In the genomic region with DNA sequence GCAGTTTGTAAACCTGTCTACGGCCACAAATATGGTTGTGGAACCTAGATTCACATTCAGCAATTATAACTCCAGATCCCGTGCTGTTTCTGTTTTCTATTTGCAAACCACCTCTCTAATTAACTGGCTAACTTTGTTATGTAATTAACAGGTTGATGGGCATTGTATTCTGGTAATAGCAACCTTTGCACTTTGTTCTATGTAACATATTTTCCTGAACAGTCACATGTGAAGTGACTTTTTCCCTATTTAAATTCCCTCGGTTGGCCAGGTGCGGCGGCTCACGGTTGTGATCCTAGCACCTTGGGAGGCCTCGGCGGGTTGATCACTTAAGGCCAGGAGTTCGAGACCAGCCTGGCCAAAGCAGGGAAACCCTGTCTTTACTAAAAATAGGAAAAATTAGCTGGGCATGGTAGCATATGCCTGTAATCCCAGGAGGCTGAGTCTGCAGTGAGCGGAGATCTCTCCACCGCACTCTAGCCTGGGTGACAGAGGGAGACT, we compare ENCODE assay signal across 8 cellular contexts.
A peak's percentile ranks its signal among the peaks of the same experiment; 100 is the strongest.
DNase-seq lines count a peak whose midpoint lies in the region; TF ChIP-seq lines count a peak whose summit lies in the region.

No MANE protein-coding gene starts in this region.

- H3K36me3 ChIP-seq in GM06990 (ENCODE audit: control insufficient read depth, insufficient read depth, low read length): no peaks in the 10 kb centered on the region
- no peaks in the 10 kb centered on the region for H3K36me3 ChIP-seq in duodenal mucosa (ENCODE audit: control insufficient read depth in 1 of 2, insufficient read depth in 2 of 2, low read length in 2 of 2)
- peaks cover 2% of the 10 kb centered on the region for H3K36me3 ChIP-seq in neuron (ENCODE audit: insufficient read depth, low read length)

- peaks cover 25 to 33% of the 10 kb centered on the region in 2 donors for H3K4me1 ChIP-seq in duodenal mucosa (ENCODE audit: control insufficient read depth in 1 of 2, insufficient read depth in 2 of 2, low read length in 2 of 2)
- H3K4me1 ChIP-seq in neuron (ENCODE audit: insufficient read depth, low read length): peaks cover 19% of the 10 kb centered on the region

- H3K9ac ChIP-seq in duodenal mucosa (ENCODE audit: low read depth in 1 of 2, low read length in 2 of 2): peak overlapping the region; percentile 73 to 92

- TF ChIP-seq CTCF in GM06990 (IDR thresholded peaks at IDR 0.05; ENCODE audit: insufficient read depth, low read length, poor library complexity, severe bottlenecking): no peak

- H3K4me3 ChIP-seq in GM06990 (replicated peaks; ENCODE audit: low read depth, low read length) (peak overlapping the region; percentile 94), duodenal mucosa (ENCODE audit: low read depth in 1 of 2, low read length in 2 of 2) (peak overlapping the region; percentile 75 to 98), neuron (ENCODE audit: low read length) (peak overlapping the region; percentile 72)

- DNase-seq in GM06990 (ENCODE audit: extremely low read depth, insufficient read length) (no peak), NCI-H510A (lab: John Stamatoyannopoulos, UW) (peak; percentile 26), EL (no peak), AG08396 (ENCODE audit: low spot score) (no peak)
- no peak for DNase-seq in stimulated activated CD4-positive, alpha-beta T cell treated with anti-CD3 and anti-CD28 coated beads, Interleukin-4, amount 100 ng/mL, for 4 hours
- DNase-seq in effector CD4-positive, alpha-beta T cell: no peak

- peak overlapping the region; percentile 42 for H3K27ac ChIP-seq in duodenal mucosa (ENCODE audit: low read depth, low read length)

- no peak overlapping the region for H2AFZ ChIP-seq in neuron (ENCODE audit: low read depth, low read length)

- H3K9me3 ChIP-seq in duodenal mucosa (ENCODE audit: control insufficient read depth in 1 of 2, low read length in 2 of 2): no peaks in the 10 kb centered on the region
- no peaks in the 10 kb centered on the region for H3K9me3 ChIP-seq in neuron (ENCODE audit: low read length)

- H3K27me3 ChIP-seq in GM06990 (replicated peaks; ENCODE audit: control insufficient read depth, insufficient read depth, low read length): no peaks in the 10 kb centered on the region
- H3K27me3 ChIP-seq in duodenal mucosa (ENCODE audit: control insufficient read depth in 1 of 2, insufficient read depth in 2 of 2, low read length in 2 of 2): no peaks in the 10 kb centered on the region
- H3K27me3 ChIP-seq in neuron (ENCODE audit: insufficient read depth, low read length): no peaks in the 10 kb centered on the region
